Comparison of ENCODE assay signal across 22 cellular contexts in the genomic region with DNA sequence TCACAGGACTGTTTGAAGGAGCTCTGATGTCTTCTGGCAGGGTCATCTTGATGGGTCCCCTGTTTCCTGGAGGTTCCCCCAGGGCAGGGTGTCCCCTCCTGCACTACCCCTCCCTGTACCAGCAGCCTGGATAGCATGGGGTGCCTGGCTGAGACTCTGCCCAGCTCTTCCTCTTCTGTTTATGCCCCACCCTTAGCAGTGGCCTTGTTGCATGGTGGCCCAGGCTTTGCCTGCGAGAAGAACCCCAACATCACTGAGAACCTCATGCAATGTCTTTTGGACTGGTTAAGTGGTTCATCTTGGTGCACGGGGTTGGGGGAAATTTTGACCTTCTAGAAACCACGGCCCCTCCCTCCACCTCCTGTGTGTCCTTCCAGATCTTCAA.
"Had no signal": no experiment of that assay in that cellular context is flagged by ENCODE, and none has a peak within 500 bp of the region (broad histone marks: within the 10 kb centered on the region; RNA-seq: fewer than 3 reads in every experiment).

No MANE protein-coding gene starts in this region.

- H3K79me2 ChIP-seq: parathyroid adenoma had no signal

- H3K9me3 ChIP-seq: lower lobe of right lung, neutrophil, prostate gland, thyroid gland, vagina had no signal

- H3K9ac ChIP-seq: parathyroid adenoma had no signal

- H3K27me3 ChIP-seq: neutrophil, thyroid gland, vagina had no signal

- H3K4me3 Mint-ChIP-seq: naive thymus-derived CD8-positive, alpha-beta T cell; nephron progenitor cell; stimulated activated naive CD8-positive, alpha-beta T cell treated with anti-CD3 and anti-CD28 coated beads, Interleukin-15, amount 100 ng/mL, for 72 hours had no signal

- H3K27ac Mint-ChIP-seq: naive thymus-derived CD8-positive, alpha-beta T cell; nephron progenitor cell; stimulated activated naive CD8-positive, alpha-beta T cell treated with anti-CD3 and anti-CD28 coated beads, Interleukin-15, amount 100 ng/mL, for 72 hours had no signal

- DNase-seq: dorsolateral prefrontal cortex; effector CD4-positive, alpha-beta T cell; head of caudate nucleus; left ventricle myocardium superior; lower lobe of right lung; naive thymus-derived CD8-positive, alpha-beta T cell; nephron progenitor cell; right cardiac atrium; small intestine; stimulated activated CD4-positive, alpha-beta T cell treated with anti-CD3 and anti-CD28 coated beads, Interleukin-1b, Interleukin-23, amount 100 ng/mL, for 48 hours; stimulated activated CD4-positive, alpha-beta T cell treated with anti-CD3 and anti-CD28 coated beads, Interleukin-4, amount 100 ng/mL, for 1 hour; stimulated activated CD8-positive, alpha-beta memory T cell treated with anti-CD3 and anti-CD28 coated beads, Interleukin-4, amount 100 ng/mL, for 48 hours; stimulated activated naive CD4-positive, alpha-beta T cell; stimulated activated naive CD8-positive, alpha-beta T cell treated with anti-CD3 and anti-CD28 coated beads, Interleukin-15, amount 100 ng/mL, for 72 hours; thyroid gland had no signal

- H3K36me3 Mint-ChIP-seq: naive thymus-derived CD8-positive, alpha-beta T cell had no signal

- H3K9me3 Mint-ChIP-seq: nephron progenitor cell; stimulated activated naive CD8-positive, alpha-beta T cell treated with anti-CD3 and anti-CD28 coated beads, Interleukin-15, amount 100 ng/mL, for 72 hours had no signal

- H3K4me1 Mint-ChIP-seq: stimulated activated naive CD8-positive, alpha-beta T cell treated with anti-CD3 and anti-CD28 coated beads, Interleukin-15, amount 100 ng/mL, for 72 hours had no signal

- FAIRE-seq: colon, frontal cortex, keratinocyte, small intestine had no signal

- H3K36me3 ChIP-seq: lower lobe of right lung, neutrophil, prostate gland, thyroid gland, vagina had no signal

- ATAC-seq: left ventricle myocardium superior; lower lobe of right lung; naive thymus-derived CD8-positive, alpha-beta T cell; right cardiac atrium; stimulated activated naive CD8-positive, alpha-beta T cell treated with anti-CD3 and anti-CD28 coated beads, Interleukin-15, amount 100 ng/mL, for 72 hours had no signal

- H3K27ac ChIP-seq: dorsolateral prefrontal cortex, lower lobe of right lung, neutrophil, parathyroid adenoma, prostate gland, thyroid gland, vagina had no signal

- H2AFZ ChIP-seq: parathyroid adenoma had no signal

- H3K4me3 ChIP-seq: dorsolateral prefrontal cortex, lower lobe of right lung, prostate gland, thyroid gland, vagina had no signal

- H3K4me1 ChIP-seq: lower lobe of right lung, parathyroid adenoma, prostate gland, thyroid gland, vagina had no signal
